In genomic region chr10:95333997-95334792, GRCh38 we compare ENCODE assay signal across 9 cellular contexts. TPM values are rescaled to one million over a fixed set of nuclear protein-coding genes. Genes with fewer than 3 reads are reported as not detected.
A peak's percentile ranks its signal among the peaks of the same experiment; 100 is the strongest.
DNase-seq lines count a peak whose midpoint lies in the region; ATAC-seq and TF ChIP-seq lines count a peak whose summit lies in the region.
"Had no signal": no experiment of that assay in that cellular context is flagged by ENCODE, and none has a peak within 500 bp of the region (broad histone marks: within the 10 kb centered on the region; RNA-seq: fewer than 3 reads in every experiment).

No MANE protein-coding gene starts in this region.

- H4K20me1 ChIP-seq in PC-9 (ENCODE audit: insufficient read depth): no peaks in the 10 kb centered on the region
- no peaks in the 10 kb centered on the region for H4K20me1 ChIP-seq in neural progenitor cell (ENCODE audit: low read depth)

- peaks cover 2% of the 10 kb centered on the region for H3K4me1 Mint-ChIP-seq in neural progenitor cell

- H3K9me3 Mint-ChIP-seq in neural progenitor cell: no peaks in the 10 kb centered on the region

- H3K4me1 ChIP-seq in PC-9 (replicated peaks; ENCODE audit: insufficient read depth): peaks cover 19% of the 10 kb centered on the region
- peaks cover 0 to 4% of the 10 kb centered on the region in 2 donors for H3K4me1 ChIP-seq in uterus
- H3K4me1 ChIP-seq in neural progenitor cell: peaks cover 1% of the 10 kb centered on the region

- H3K9me3 ChIP-seq in PC-9 (ENCODE audit: insufficient read depth, low read depth) (no peaks in the 10 kb centered on the region), uterus (no peaks in the 10 kb centered on the region), neural progenitor cell (ENCODE audit: low read depth) (no peaks in the 10 kb centered on the region)

- H3K4me3 Mint-ChIP-seq in neural progenitor cell: no peak overlapping the region

- no peaks in the 10 kb centered on the region for H3K9me2 ChIP-seq in PC-9 (ENCODE audit: insufficient read depth)

- H3K79me2 ChIP-seq in PC-9 (ENCODE audit: low read depth): no peaks in the 10 kb centered on the region
- no peaks in the 10 kb centered on the region for H3K79me2 ChIP-seq in neural progenitor cell (ENCODE audit: low read depth)

- H3K27me3 ChIP-seq in PC-9 (ENCODE audit: insufficient read depth, low read depth): no peaks in the 10 kb centered on the region
- H3K27me3 ChIP-seq in uterus: no peaks in the 10 kb centered on the region
- H3K27me3 ChIP-seq in neural progenitor cell: no peaks in the 10 kb centered on the region

- CTCF ChIA-PET in PC-9 (lab: Charles Lee): no interaction called here

- BruUV-seq in PC-9 (replicated peaks; lab: Mats Ljungman, UMichigan): TSS peak; percentile 67

- no peak overlapping the region for H2AFZ ChIP-seq in PC-9
- H2AFZ ChIP-seq in neural progenitor cell (replicated peaks): no peak overlapping the region

- H3K36me3 ChIP-seq in PC-9 (ENCODE audit: low read depth) (no peaks in the 10 kb centered on the region), uterus (no peaks in the 10 kb centered on the region), neural progenitor cell (no peaks in the 10 kb centered on the region)

- no peak overlapping the region for H3K9ac ChIP-seq in neural progenitor cell

- POLR2A ChIA-PET in PC-9 (lab: Charles Lee; ENCODE audit: unreplicated experiment): no interaction called here

- TF ChIP-seq CTCF in PC-9 (conservative IDR thresholded peaks at IDR 0.05) (no peak), uterus (IDR thresholded peaks at IDR 0.05) (no peak), neural progenitor cell (IDR thresholded peaks at IDR 0.05) (no peak)

- H3K27ac ChIP-seq in PC-9 (no peak overlapping the region), epithelial cell of prostate (peak overlapping the region; percentile 86), uterus (peak overlapping the region; percentile 81 to 87), neural progenitor cell (no peak overlapping the region)

- ATAC-seq in GM21447 (IDR thresholded peaks at IDR 0.05; ENCODE audit: unreplicated experiment): no peak

- TF ChIP-seq POLR2A in uterus (IDR thresholded peaks at IDR 0.05): no peak

- intact Hi-C loops in PC-9 (cut with micrococcal nuclease; ENCODE audit: unreplicated experiment): no loop called here
- intact Hi-C loops in uterus (cut with DNase I; ENCODE audit: low total_unique reads): no loop called here

- no peak overlapping the region for H3K27ac Mint-ChIP-seq in neural progenitor cell

- H3K27me3 Mint-ChIP-seq in neural progenitor cell (ENCODE audit: insufficient read depth, low read depth): no peaks in the 10 kb centered on the region

- no peak overlapping the region for H3K4me2 ChIP-seq in PC-9
- H3K4me2 ChIP-seq in neural progenitor cell: no peak overlapping the region

- H3K36me3 Mint-ChIP-seq in neural progenitor cell: no peaks in the 10 kb centered on the region

- DNase-seq in PC-9 (peak in 1 of 2 experiments; percentile 32), epithelial cell of prostate (ENCODE audit: low read depth, low spot score) (no peak), mucosa of gallbladder (ENCODE audit: low spot score) (peak; percentile 75), uterus (peak; percentile 39 to 81), neural progenitor cell (ENCODE audit: low spot score) (no peak)
- DNase-seq in activated CD4-positive, alpha-beta T cell treated with anti-CD3 and anti-CD28 coated beads for 4 hours: no peak
- DNase-seq: NCI-H345; stimulated activated CD4-positive, alpha-beta T cell treated with anti-CD3 and anti-CD28 coated beads, Interleukin-2, amount 100 ng/mL, for 48 hours had no signal

- H3F3A ChIP-seq in PC-9 (ENCODE audit: insufficient read depth, low read depth) (peaks cover 11% of the 10 kb centered on the region; the same call in 1 of the 2 replicates), neural progenitor cell (ENCODE audit: low read depth) (no peaks in the 10 kb centered on the region)

- H3K4me3 ChIP-seq in PC-9: no peak overlapping the region
- no peak overlapping the region for H3K4me3 ChIP-seq in uterus
- no peak overlapping the region for H3K4me3 ChIP-seq in neural progenitor cell

RNA-seq across cellular contexts. Expression of gene PDLIM1, which starts 43.4 kb away (rescaled TPM):
- total RNA-seq in PC-9 (2021) (202 and 215 TPM in 2 replicates), mucosa of gallbladder (114 TPM), uterus (100 to 1,000 TPM in 2 of 4 donors, 10 to 100 TPM in 2; 14.0 to 192 (median 86.7) TPM), neural progenitor cell (ENCODE audit: low replicate concordance) (4.6 and 7.9 TPM in 2 replicates)

Comparison
In these comparisons a context has a peak if more than half of its experiments do, and no peak if none do; other contexts are left out.
1. DNase-seq: peak in mucosa of gallbladder (single experiment) and uterus (2 of 2); none in epithelial cell of prostate (single experiment), activated CD4-positive, alpha-beta T cell treated with anti-CD3 and anti-CD28 coated beads for 4 hours (0 of 2) and neural progenitor cell (single experiment).
2. H3K27ac ChIP-seq: peak in epithelial cell of prostate (single experiment) and uterus (2 of 2); none in PC-9 (single experiment) and neural progenitor cell (single experiment).